Comparison of ENCODE assay signal across 26 cellular contexts in the genomic region with DNA sequence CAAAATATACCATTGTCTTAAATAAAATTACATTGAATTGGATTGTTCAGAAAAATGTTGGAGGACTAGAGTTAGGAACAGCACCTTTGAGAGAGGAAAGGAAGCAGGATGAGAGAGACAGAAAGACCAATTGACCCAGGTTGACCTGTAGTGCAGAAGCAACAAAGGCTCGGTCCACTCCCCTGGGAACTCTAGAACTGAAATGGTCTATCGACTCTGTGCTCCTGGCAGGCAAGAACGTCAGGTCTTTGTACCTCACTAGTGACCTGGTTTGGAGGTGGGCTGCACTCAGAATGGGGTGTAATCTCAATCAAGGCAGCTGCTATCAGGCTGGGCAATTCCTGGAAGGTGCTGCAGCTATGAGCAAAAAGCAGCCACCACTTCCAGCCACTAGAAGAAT.
"Had no signal": no experiment of that assay in that cellular context is flagged by ENCODE, and none has a peak within 500 bp of the region (broad histone marks: within the 10 kb centered on the region; RNA-seq: fewer than 3 reads in every experiment).

No MANE protein-coding gene starts in this region.

- ATAC-seq: foreskin keratinocyte; gastroesophageal sphincter; heart right ventricle; left cardiac atrium; lower lobe of right lung; natural killer cell; stimulated activated memory B cell treated with anti-CD40 and anti-IgM and Interleukin-4, amounts not matched to agents 10 μg/mL and 1 μg/mL and 100 μg/mL, for 72 hours; stimulated activated naive CD8-positive, alpha-beta T cell treated with anti-CD3 and anti-CD28 coated beads, Interleukin-15, Interleukin-2, amounts not matched to agents 100 U/mL and 50 U/mL, for 24 hours had no signal

- H3K36me3 ChIP-seq: esophagus muscularis mucosa, gastroesophageal sphincter, heart right ventricle, left ventricle myocardium inferior, lower lobe of right lung, prostate gland, right atrium auricular region, sigmoid colon, tibial nerve, upper lobe of left lung had no signal

- H3K4me3 ChIP-seq: esophagus muscularis mucosa, gastroesophageal sphincter, heart right ventricle, left ventricle myocardium inferior, lower lobe of right lung, prostate gland, right atrium auricular region, sigmoid colon, testis, tibial nerve, upper lobe of left lung had no signal

- H3K27me3 ChIP-seq: esophagus muscularis mucosa, foreskin keratinocyte, gastroesophageal sphincter, heart right ventricle, right atrium auricular region, sigmoid colon, testis, tibial nerve, upper lobe of left lung had no signal

- H3K36me3 Mint-ChIP-seq: natural killer cell; stimulated activated memory B cell treated with anti-CD40 and anti-IgM and Interleukin-4, amounts not matched to agents 10 μg/mL and 1 μg/mL and 100 μg/mL, for 72 hours had no signal

- H3K27me3 Mint-ChIP-seq: dendritic cell treated with granulocyte-macrophage colony-stimulating factor and Interleukin-4, amounts not matched to agents 40 ng/mL and 50 ng/mL, for 4 days had no signal

- H3K9me3 Mint-ChIP-seq: dendritic cell treated with granulocyte-macrophage colony-stimulating factor and Interleukin-4, amounts not matched to agents 40 ng/mL and 50 ng/mL, for 4 days; natural killer cell; neural crest cell; stimulated activated memory B cell treated with anti-CD40 and anti-IgM and Interleukin-4, amounts not matched to agents 10 μg/mL and 1 μg/mL and 100 μg/mL, for 72 hours had no signal

- H3K27ac Mint-ChIP-seq: dendritic cell treated with granulocyte-macrophage colony-stimulating factor and Interleukin-4, amounts not matched to agents 40 ng/mL and 50 ng/mL, for 4 days; natural killer cell; stimulated activated memory B cell treated with anti-CD40 and anti-IgM and Interleukin-4, amounts not matched to agents 10 μg/mL and 1 μg/mL and 100 μg/mL, for 72 hours had no signal

- FAIRE-seq: colon, endothelial cell of umbilical vein, islet of Langerhans, urothelium cell line had no signal

- DNase-seq: effector CD8-positive, alpha-beta T cell; foreskin keratinocyte; heart right ventricle; hippocampal formation; left cardiac atrium; left ventricle myocardium inferior; lower lobe of right lung; natural killer cell; sigmoid colon; stimulated activated CD4-positive, alpha-beta T cell treated with anti-CD3 and anti-CD28 coated beads, Interleukin-4, amount 100 ng/mL, for 4 hours; stimulated activated naive CD8-positive, alpha-beta T cell treated with anti-CD3 and anti-CD28 coated beads, Interleukin-15, Interleukin-2, amounts not matched to agents 100 U/mL and 50 U/mL, for 24 hours; substantia nigra; testis; upper lobe of left lung had no signal

- H3K4me1 ChIP-seq: lower lobe of right lung, prostate gland, right atrium auricular region, testis, upper lobe of left lung had no signal

- H3K4me3 Mint-ChIP-seq: dendritic cell treated with granulocyte-macrophage colony-stimulating factor and Interleukin-4, amounts not matched to agents 40 ng/mL and 50 ng/mL, for 4 days; natural killer cell; neural crest cell; stimulated activated memory B cell treated with anti-CD40 and anti-IgM and Interleukin-4, amounts not matched to agents 10 μg/mL and 1 μg/mL and 100 μg/mL, for 72 hours had no signal

- H3K9me3 ChIP-seq: esophagus muscularis mucosa, gastroesophageal sphincter, heart right ventricle, left ventricle myocardium inferior, lower lobe of right lung, prostate gland, right atrium auricular region, sigmoid colon, testis, tibial nerve, upper lobe of left lung had no signal

- H3K27ac ChIP-seq: esophagus muscularis mucosa, foreskin keratinocyte, gastroesophageal sphincter, heart right ventricle, left ventricle myocardium inferior, lower lobe of right lung, prostate gland, right atrium auricular region, sigmoid colon, testis, tibial nerve, upper lobe of left lung had no signal

- H3K4me1 Mint-ChIP-seq: natural killer cell; stimulated activated memory B cell treated with anti-CD40 and anti-IgM and Interleukin-4, amounts not matched to agents 10 μg/mL and 1 μg/mL and 100 μg/mL, for 72 hours had no signal
